ENCODE assay signal across 14 cellular contexts in the genomic region with DNA sequence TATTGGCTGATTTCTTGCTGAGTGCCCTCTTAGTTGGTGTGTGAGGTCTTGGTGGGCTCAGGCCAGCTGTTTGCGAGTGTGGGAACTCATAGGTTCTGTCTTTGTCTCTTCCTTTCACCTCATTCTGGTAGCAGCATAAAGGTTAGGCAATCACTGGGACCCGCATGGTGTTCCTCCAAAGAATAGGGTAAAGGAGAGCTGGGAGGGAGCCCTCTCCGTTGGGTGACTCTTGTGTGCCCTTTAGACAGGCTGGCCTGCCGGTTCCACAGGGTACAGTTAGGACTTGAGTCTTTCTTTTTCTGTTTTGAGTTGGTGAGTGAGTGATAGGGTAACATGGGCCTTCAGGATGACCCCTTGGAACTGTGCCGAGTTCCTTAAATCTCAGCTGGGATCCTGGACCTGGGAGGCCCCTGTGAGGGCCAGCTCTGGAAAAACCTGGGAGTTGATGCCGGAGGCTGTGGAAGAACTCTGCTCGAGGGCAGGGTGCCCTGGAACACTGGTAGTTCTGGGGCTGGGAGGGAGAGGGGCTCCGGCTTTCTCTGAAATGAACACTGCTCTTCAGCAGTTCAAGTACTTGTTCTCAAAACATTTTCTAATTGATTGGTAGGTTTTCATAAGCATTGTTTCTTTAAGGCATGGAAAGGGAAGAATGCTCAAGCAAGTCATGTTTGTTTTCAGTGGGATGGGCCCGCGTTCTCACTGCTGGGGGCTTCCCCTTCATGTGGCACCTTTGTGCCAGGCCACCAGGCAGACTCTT. TPM values are rescaled to one million over a fixed set of nuclear protein-coding genes. Genes with fewer than 3 reads are reported as not detected.
DNase-seq lines count a peak whose midpoint lies in the region; ATAC-seq lines count a peak whose summit lies in the region.
"Had no signal": no experiment of that assay in that cellular context is flagged by ENCODE, and none has a peak within 500 bp of the region (broad histone marks: within the 10 kb centered on the region; RNA-seq: fewer than 3 reads in every experiment).

No MANE protein-coding gene starts in this region.

- H3K9me3 ChIP-seq in adipocyte (ENCODE audit: control insufficient read depth, low read length) (no peaks in the 10 kb centered on the region), mesenchymal stem cell (ENCODE audit: control insufficient read depth, low read length) (no peaks in the 10 kb centered on the region), subcutaneous abdominal adipose tissue (ENCODE audit: control insufficient read depth in 5 of 5, low read length in 5 of 5) (no peaks in the 10 kb centered on the region)
- H3K9me3 ChIP-seq: thoracic aorta had no signal

- H3K23ac ChIP-seq in mesenchymal stem cell (ENCODE audit: low read length in 2 of 2) = no peak overlapping the region

- H3K18ac ChIP-seq in mesenchymal stem cell (ENCODE audit: low read depth in 1 of 2, low read length in 2 of 2) = no peak overlapping the region

- H3K9ac ChIP-seq in adipocyte (ENCODE audit: low read length) (peak overlapping the region; percentile 68), mesenchymal stem cell (ENCODE audit: low read length) (peak overlapping the region; percentile 17), subcutaneous abdominal adipose tissue (ENCODE audit: low read length in 5 of 5) (peak overlapping the region in 4 of 5 donors; percentile 8 to 56 (median 48))

- 98% methylated on average over 9 of the region's 10 CpGs for WGBS in mesenchymal stem cell

- H3K4me1 ChIP-seq in adipocyte (ENCODE audit: control insufficient read depth, insufficient read depth, low read length) (peaks cover 37% of the 10 kb centered on the region), mesenchymal stem cell (ENCODE audit: control insufficient read depth, insufficient read depth, low read depth, low read length) (peaks cover 16% of the 10 kb centered on the region), subcutaneous abdominal adipose tissue (ENCODE audit: control insufficient read depth in 5 of 5, insufficient read depth in 5 of 5, low read length in 5 of 5) (peaks cover 10 to 64% (median 52%) of the 10 kb centered on the region in 5 donors)

- DNase-seq in DMS114 treated with DMSO at 0.1 percent for 48 hours (lab: John Stamatoyannopoulos, UW; ENCODE audit: unreplicated experiment) = peak; percentile 14
- DNase-seq in adipocyte (ENCODE audit: low read depth) = no peak
- no peak for DNase-seq in mesenchymal stem cell
- no peak for DNase-seq in HK-2 (ENCODE audit: unreplicated experiment)
- DNase-seq: activated CD4-positive, alpha-beta T cell treated with anti-CD3 and anti-CD28 coated beads for 36 hours; COR-L47; HCEC 1CT; NCI-H1105 treated with DMSO at 0.1 percent for 48 hours; NCI-H510A had no signal

- H2AK5ac ChIP-seq in mesenchymal stem cell (ENCODE audit: low read length, severe bottlenecking) = peak overlapping the region; percentile 9

- H3K79me1 ChIP-seq in mesenchymal stem cell (replicated peaks; ENCODE audit: low read length, poor library complexity, severe bottlenecking) = peaks cover 35% of the 10 kb centered on the region

- H3K4me2 ChIP-seq in mesenchymal stem cell (ENCODE audit: low read length, poor library complexity, severe bottlenecking) = no peak overlapping the region

- no peak overlapping the region for H2BK12ac ChIP-seq in mesenchymal stem cell (ENCODE audit: low read length in 2 of 2)

- H3K4ac ChIP-seq in mesenchymal stem cell (ENCODE audit: low read depth in 1 of 2, low read length in 2 of 2) = no peak overlapping the region

- H3K36me3 ChIP-seq in adipocyte (ENCODE audit: control insufficient read depth, insufficient read depth, low read length, severe bottlenecking) (peaks cover 49% of the 10 kb centered on the region), mesenchymal stem cell (ENCODE audit: control insufficient read depth in 1 of 2, insufficient read depth in 2 of 2, low read depth in 1 of 2, low read length in 2 of 2) (peaks cover 63 to 67% of the 10 kb centered on the region in 2 experiments), subcutaneous abdominal adipose tissue (ENCODE audit: control insufficient read depth in 5 of 5, insufficient read depth in 5 of 5, low read length in 5 of 5) (peaks cover 0 to 42% (median 31%) of the 10 kb centered on the region in 5 donors)

- H4K8ac ChIP-seq in mesenchymal stem cell (ENCODE audit: low read length) = no peak overlapping the region

- ATAC-seq in HG03175 (IDR thresholded peaks at IDR 0.05; ENCODE audit: unreplicated experiment) = no peak
- ATAC-seq in GM18907 (IDR thresholded peaks at IDR 0.05; ENCODE audit: unreplicated experiment) = no peak
- ATAC-seq: activated CD4-positive, alpha-beta T cell treated with anti-CD3 and anti-CD28 coated beads for 36 hours; right cardiac atrium had no signal

- H3K27me3 ChIP-seq in adipocyte (replicated peaks; ENCODE audit: control insufficient read depth, insufficient read depth, low read length) = no peaks in the 10 kb centered on the region
- H3K27me3 ChIP-seq in mesenchymal stem cell (ENCODE audit: control insufficient read depth in 1 of 2, insufficient read depth in 1 of 2, low read length in 2 of 2) = no peaks in the 10 kb centered on the region
- H3K27me3 ChIP-seq in subcutaneous abdominal adipose tissue (ENCODE audit: control insufficient read depth in 5 of 5, insufficient read depth in 4 of 5, low read length in 5 of 5) = no peaks in the 10 kb centered on the region

- H2AFZ ChIP-seq in mesenchymal stem cell (ENCODE audit: low read depth, low read length) = no peak overlapping the region

- H2BK120ac ChIP-seq in mesenchymal stem cell (ENCODE audit: low read depth, low read length) = no peak overlapping the region

- H2BK15ac ChIP-seq in mesenchymal stem cell (ENCODE audit: low read depth, poor library complexity, severe bottlenecking) = no peak overlapping the region

- no peak overlapping the region for H2BK5ac ChIP-seq in mesenchymal stem cell (ENCODE audit: low read depth, low read length, poor library complexity, severe bottlenecking)

- no peak overlapping the region for H3K27ac ChIP-seq in mesenchymal stem cell (ENCODE audit: low read length, poor library complexity, severe bottlenecking)
- H3K27ac ChIP-seq in subcutaneous abdominal adipose tissue (ENCODE audit: low read depth, low read length) = peak overlapping the region; percentile 95
- H3K27ac ChIP-seq: thoracic aorta had no signal

- no peak overlapping the region for H3K14ac ChIP-seq in mesenchymal stem cell (ENCODE audit: low read length in 2 of 2)

- H4K91ac ChIP-seq in mesenchymal stem cell (ENCODE audit: low read length) = no peak overlapping the region

- peak overlapping the region; percentile 14 for H3K4me3 ChIP-seq in adipocyte (ENCODE audit: low read length)
- H3K4me3 ChIP-seq in mesenchymal stem cell (ENCODE audit: insufficient read depth in 1 of 2, low read depth in 1 of 2, low read length in 2 of 2) = no peak overlapping the region
- H3K4me3 ChIP-seq in subcutaneous abdominal adipose tissue (ENCODE audit: low read depth in 1 of 5, low read length in 5 of 5) = peak overlapping the region in 2 of 5 donors; percentile 13 to 25
- H3K4me3 ChIP-seq: thoracic aorta had no signal

RNA-seq across cellular contexts. Expression of gene THAP3, which starts 2.1 kb away (rescaled TPM):
- 13.9 TPM for polyA plus RNA-seq in mesenchymal stem cell (2013, experiment 1 of 2)
- polyA plus RNA-seq in mesenchymal stem cell (2013, experiment 2 of 2) = 12.8 TPM

RNA-seq across cellular contexts. Expression of gene PHF13, which starts 9.0 kb away (rescaled TPM):
- polyA plus RNA-seq in mesenchymal stem cell (2013, experiment 1 of 2) = 16.0 TPM
- 15.7 TPM for polyA plus RNA-seq in mesenchymal stem cell (2013, experiment 2 of 2)

RNA-seq across cellular contexts. Expression of gene KLHL21, which starts 19.9 kb away (rescaled TPM):
- 10.4 TPM for polyA plus RNA-seq in mesenchymal stem cell (2013, experiment 1 of 2)
- polyA plus RNA-seq in mesenchymal stem cell (2013, experiment 2 of 2) = 10.7 TPM

RNA-seq across cellular contexts. Expression of gene ZBTB48, which starts 42.8 kb away (rescaled TPM):
- polyA plus RNA-seq in mesenchymal stem cell (2013, experiment 1 of 2) = 12.8 TPM
- 11.6 TPM for polyA plus RNA-seq in mesenchymal stem cell (2013, experiment 2 of 2)

Comparison
In these comparisons a context has a peak if more than half of its experiments do, and no peak if none do; other contexts are left out.
1. H3K9ac ChIP-seq: peak in every context shown above with its lines; median percentile 68 in adipocyte; 48 in subcutaneous abdominal adipose tissue; 17 in mesenchymal stem cell.